In genomic region chr6:148521158-148521557, GRCh38 we compare ENCODE assay signal across 16 cellular contexts.
DNase-seq lines count a peak whose midpoint lies in the region; TF ChIP-seq lines count a peak whose summit lies in the region.
"Had no signal": no experiment of that assay in that cellular context is flagged by ENCODE, and none has a peak within 500 bp of the region (broad histone marks: within the 10 kb centered on the region; RNA-seq: fewer than 3 reads in every experiment).

No MANE protein-coding gene starts in this region.

- H3K36me3 ChIP-seq in ACC112 (ENCODE audit: insufficient read depth, low read length) (peaks cover 20% of the 10 kb centered on the region; the same call in 1 of the 2 replicates), OCI-LY3 (replicated peaks; ENCODE audit: low read depth, low read length) (no peaks in the 10 kb centered on the region), esophagus squamous epithelium (peaks cover 8 to 97% (median 10%) of the 10 kb centered on the region in 3 donors), rectal smooth muscle tissue (ENCODE audit: control insufficient read depth, insufficient read depth, low read length) (peaks cover 6% of the 10 kb centered on the region)
- H3K36me3 ChIP-seq: BE2C, colonic mucosa had no signal

- H4K20me1 ChIP-seq in OCI-LY3 (ENCODE audit: insufficient read depth, low read length): peaks cover 6% of the 10 kb centered on the region; the same call in 1 of the 2 replicates

- no peaks in the 10 kb centered on the region for H3K9me3 Mint-ChIP-seq in activated T-helper 2 cell treated with anti-CD3 and anti-CD28 coated beads, Interferon-gamma antibody, Interleukin-2, Interleukin-4, amounts not matched to agents 10 μg/mL and 5 μg/mL and 100 μg/mL, durations not matched to agents 14 hours and 24 hours and 36 hours

- no peaks in the 10 kb centered on the region for H3K4me1 Mint-ChIP-seq in activated T-helper 2 cell treated with anti-CD3 and anti-CD28 coated beads, Interferon-gamma antibody, Interleukin-2, Interleukin-4, amounts not matched to agents 10 μg/mL and 5 μg/mL and 100 μg/mL, durations not matched to agents 14 hours and 24 hours and 36 hours (ENCODE audit: low read depth)

- WGBS in esophagus squamous epithelium, 2 donors: 56% methylated on average over 5 of the region's 5 CpGs

- intact Hi-C loops in esophagus squamous epithelium (cut with DNase I): no loop called here
- intact Hi-C loops in activated T-helper 2 cell treated with anti-CD3 and anti-CD28 coated beads, Interferon-gamma antibody, Interleukin-2, Interleukin-4, amounts not matched to agents 10 μg/mL and 5 μg/mL and 100 μg/mL, durations not matched to agents 14 hours and 24 hours and 36 hours (cut with micrococcal nuclease): no loop called here

- H3K4me3 Mint-ChIP-seq in activated T-helper 2 cell treated with anti-CD3 and anti-CD28 coated beads, Interferon-gamma antibody, Interleukin-2, Interleukin-4, amounts not matched to agents 10 μg/mL and 5 μg/mL and 100 μg/mL, durations not matched to agents 14 hours and 24 hours and 36 hours (ENCODE audit: low read depth): no peak overlapping the region

- H3K9me3 ChIP-seq in OCI-LY3 (ENCODE audit: insufficient read depth, low read length): no peaks in the 10 kb centered on the region
- no peaks in the 10 kb centered on the region for H3K9me3 ChIP-seq in esophagus squamous epithelium
- H3K9me3 ChIP-seq: BE2C, colonic mucosa, mucosa of descending colon had no signal

- peaks cover 3% of the 10 kb centered on the region for H3K79me2 ChIP-seq in ACC112 (ENCODE audit: control insufficient read depth, insufficient read depth, low read length, unreplicated experiment)
- H3K79me2 ChIP-seq in OCI-LY3 (ENCODE audit: low read length): no peaks in the 10 kb centered on the region

- no peak overlapping the region for H3K9ac ChIP-seq in OCI-LY3 (ENCODE audit: low read length)
- H3K9ac ChIP-seq in rectal smooth muscle tissue (ENCODE audit: low read length): no peak overlapping the region

- no peak for DNase-seq in esophagus squamous epithelium (lab: John Stamatoyannopoulos, UW)
- no peak for DNase-seq in stimulated activated CD4-positive, alpha-beta T cell treated with anti-CD3 and anti-CD28 coated beads, Interleukin-4, amount 100 ng/mL, for 4 hours
- no peak for DNase-seq in germinal center (ENCODE audit: low spot score)
- no peak for DNase-seq in islet precursor cell
- no peak for DNase-seq in activated T-helper 2 cell treated with anti-CD3 and anti-CD28 coated beads, Interferon-gamma antibody, Interleukin-2, Interleukin-4, amounts not matched to agents 10 μg/mL and 5 μg/mL and 100 μg/mL, durations not matched to agents 14 hours and 24 hours and 36 hours (ENCODE audit: low spot score)
- DNase-seq: activated T-cell treated with anti-CD3 and anti-CD28 coated beads, Interleukin-2, amount 50 U/mL, for 1 hour; BE2C; colonic mucosa; mucosa of descending colon; NCI-H187 treated with DMSO at 0.1 percent for 48 hours; PC-3; stimulated activated CD4-positive, alpha-beta T cell treated with anti-CD3 and anti-CD28 coated beads, Interleukin-12 subunit alpha, Interleukin-12 subunit beta, amount 100 ng/mL, for 4 hours; stimulated activated CD8-positive, alpha-beta memory T cell treated with anti-CD3 and anti-CD28 coated beads, Interleukin-4, amount 100 ng/mL, for 48 hours had no signal

- H3K27me3 ChIP-seq in ACC112 (ENCODE audit: insufficient read depth, low read length): no peaks in the 10 kb centered on the region
- peaks cover 37% of the 10 kb centered on the region for H3K27me3 ChIP-seq in OCI-LY3 (ENCODE audit: low read depth, low read length)
- H3K27me3 ChIP-seq in esophagus squamous epithelium: no peaks in the 10 kb centered on the region
- no peaks in the 10 kb centered on the region for H3K27me3 ChIP-seq in rectal smooth muscle tissue (ENCODE audit: control insufficient read depth, insufficient read depth, low read length)
- H3K27me3 ChIP-seq: BE2C, colonic mucosa had no signal

- H3K4me2 ChIP-seq in OCI-LY3 (ENCODE audit: low read length): peak overlapping the region; percentile 85

- TF ChIP-seq CTCF in OCI-LY3 (IDR thresholded peaks at IDR 0.05; ENCODE audit: low read depth, low read length) (no peak), esophagus squamous epithelium (IDR thresholded peaks at IDR 0.05) (no peak)

- H3K27ac ChIP-seq in ACC112 (ENCODE audit: low read depth, low read length): peak overlapping the region; percentile 100
- H3K27ac ChIP-seq in OCI-LY3 (ENCODE audit: low read length): no peak overlapping the region
- peak overlapping the region; percentile 3 to 62 (median 50) for H3K27ac ChIP-seq in esophagus squamous epithelium
- peak overlapping the region; percentile 4 for H3K27ac ChIP-seq in rectal smooth muscle tissue (ENCODE audit: low read depth, low read length)
- H3K27ac ChIP-seq: colonic mucosa had no signal

- H3K4me1 ChIP-seq in ACC112 (ENCODE audit: control insufficient read depth, insufficient read depth, low read length, unreplicated experiment): peaks cover 54% of the 10 kb centered on the region
- peaks cover 31% of the 10 kb centered on the region for H3K4me1 ChIP-seq in OCI-LY3 (ENCODE audit: low read length)
- H3K4me1 ChIP-seq in esophagus squamous epithelium: peaks cover 0 to 61% (median 17%) of the 10 kb centered on the region in 3 donors
- peaks cover 8% of the 10 kb centered on the region for H3K4me1 ChIP-seq in rectal smooth muscle tissue (ENCODE audit: control insufficient read depth, insufficient read depth, low read length)
- H3K4me1 ChIP-seq: BE2C had no signal

- no peaks in the 10 kb centered on the region for H3K36me3 Mint-ChIP-seq in activated T-helper 2 cell treated with anti-CD3 and anti-CD28 coated beads, Interferon-gamma antibody, Interleukin-2, Interleukin-4, amounts not matched to agents 10 μg/mL and 5 μg/mL and 100 μg/mL, durations not matched to agents 14 hours and 24 hours and 36 hours (ENCODE audit: low read depth)

- TF ChIP-seq POLR2A in esophagus squamous epithelium (IDR thresholded peaks at IDR 0.05): no peak

- H3K27ac Mint-ChIP-seq in activated T-helper 2 cell treated with anti-CD3 and anti-CD28 coated beads, Interferon-gamma antibody, Interleukin-2, Interleukin-4, amounts not matched to agents 10 μg/mL and 5 μg/mL and 100 μg/mL, durations not matched to agents 14 hours and 24 hours and 36 hours: no peak overlapping the region

- no peaks in the 10 kb centered on the region for H3K27me3 Mint-ChIP-seq in activated T-helper 2 cell treated with anti-CD3 and anti-CD28 coated beads, Interferon-gamma antibody, Interleukin-2, Interleukin-4, amounts not matched to agents 10 μg/mL and 5 μg/mL and 100 μg/mL, durations not matched to agents 14 hours and 24 hours and 36 hours (ENCODE audit: low read depth)

- H3K4me3 ChIP-seq in ACC112 (ENCODE audit: low read depth, low read length): peak overlapping the region; percentile 33
- H3K4me3 ChIP-seq in OCI-LY3 (ENCODE audit: low read length): no peak overlapping the region
- H3K4me3 ChIP-seq in esophagus squamous epithelium: no peak overlapping the region
- H3K4me3 ChIP-seq in rectal smooth muscle tissue (ENCODE audit: low read length): no peak overlapping the region
- H3K4me3 ChIP-seq: colonic mucosa, mucosa of descending colon had no signal

- no peak overlapping the region for H2AFZ ChIP-seq in ACC112 (ENCODE audit: low read length, unreplicated experiment)
- no peak overlapping the region for H2AFZ ChIP-seq in OCI-LY3 (ENCODE audit: low read depth, low read length)
